ENCODE assay signal across 18 cellular contexts in the genomic region with DNA sequence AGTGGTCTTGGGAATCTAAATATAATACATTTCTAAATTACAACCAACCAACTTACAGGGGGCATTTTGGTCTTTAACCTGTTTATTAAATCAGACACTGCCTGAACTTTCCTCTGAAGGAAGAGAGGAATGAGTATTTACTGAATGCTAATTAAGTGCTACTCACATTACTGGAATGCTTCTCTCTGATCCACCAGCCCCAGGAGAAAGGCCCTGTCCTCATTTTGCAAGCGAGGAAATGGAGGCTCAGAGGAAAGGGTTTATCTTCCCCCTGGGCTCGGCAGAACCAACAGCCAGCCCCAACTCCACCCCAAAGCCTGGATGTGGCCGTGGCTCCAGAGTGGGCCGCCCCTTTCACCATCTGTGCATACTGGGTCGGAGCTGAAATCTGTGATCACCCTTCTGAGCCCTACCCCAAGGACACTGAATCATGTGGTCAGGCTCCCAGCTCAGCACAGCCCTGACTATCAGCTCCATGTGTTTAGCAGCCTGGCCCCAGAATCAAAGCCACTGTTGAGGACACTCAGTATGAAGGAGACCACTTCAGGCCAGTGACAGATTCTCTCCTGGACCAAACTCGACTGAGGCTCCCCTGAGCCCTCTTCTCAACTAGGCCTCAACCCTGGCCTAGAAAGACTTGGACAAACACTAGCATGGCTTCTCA. TPM values are rescaled to one million over a fixed set of nuclear protein-coding genes. Genes with fewer than 3 reads are reported as not detected.
DNase-seq lines count a peak whose midpoint lies in the region; ATAC-seq and TF ChIP-seq lines count a peak whose summit lies in the region.
"Had no signal": no experiment of that assay in that cellular context is flagged by ENCODE, and none has a peak within 500 bp of the region (broad histone marks: within the 10 kb centered on the region; RNA-seq: fewer than 3 reads in every experiment).

No MANE protein-coding gene starts in this region.

- H3K4me3 Mint-ChIP-seq in activated T-helper 17 cell treated with anti-CD3 and anti-CD28 coated beads, Interleukin-2, amount 50 U/mL, for 72 hours = peak overlapping the region; percentile 59
- H3K4me3 Mint-ChIP-seq: activated T-helper 1 cell treated with anti-CD3 and anti-CD28 coated beads, Interleukin-12 subunit alpha, Interleukin-12 subunit beta, Interleukin-2, Interleukin-4 antibody, amounts not matched to agents 30 ng/mL and 10 ng/mL and 1 ng/mL, durations not matched to agents 14 hours and 24 hours and 36 hours had no signal

- no peaks in the 10 kb centered on the region for H3K27me3 Mint-ChIP-seq in activated T-helper 17 cell treated with anti-CD3 and anti-CD28 coated beads, Interleukin-2, amount 50 U/mL, for 72 hours

- no peaks in the 10 kb centered on the region for H3K9me3 ChIP-seq in upper lobe of right lung
- H3K9me3 ChIP-seq: body of pancreas had no signal

- no peaks in the 10 kb centered on the region for H3K36me3 ChIP-seq in upper lobe of right lung

- H3K9me3 Mint-ChIP-seq in activated T-helper 17 cell treated with anti-CD3 and anti-CD28 coated beads, Interleukin-2, amount 50 U/mL, for 72 hours = peaks cover 6% of the 10 kb centered on the region

- H3K4me1 Mint-ChIP-seq in activated T-helper 17 cell treated with anti-CD3 and anti-CD28 coated beads, Interleukin-2, amount 50 U/mL, for 72 hours = peaks cover 22% of the 10 kb centered on the region

- H3K27ac Mint-ChIP-seq in activated T-helper 17 cell treated with anti-CD3 and anti-CD28 coated beads, Interleukin-2, amount 50 U/mL, for 72 hours = peak overlapping the region; percentile 85

- no peak overlapping the region for H3K4me3 ChIP-seq in upper lobe of right lung
- H3K4me3 ChIP-seq: body of pancreas, dorsolateral prefrontal cortex had no signal

- intact Hi-C loops in Right ventricle myocardium superior (cut with DNase I) = no loop called here
- intact Hi-C loops in cardiac septum (cut with DNase I) = no loop called here
- intact Hi-C loops in upper lobe of right lung (cut with DNase I) = no loop called here

- no peak overlapping the region for H3K27ac ChIP-seq in upper lobe of right lung
- H3K27ac ChIP-seq: body of pancreas had no signal

- H3K27me3 ChIP-seq in upper lobe of right lung = no peaks in the 10 kb centered on the region
- H3K27me3 ChIP-seq: body of pancreas, dorsolateral prefrontal cortex had no signal

- peaks cover 3% of the 10 kb centered on the region for H3K4me1 ChIP-seq in upper lobe of right lung
- H3K4me1 ChIP-seq: body of pancreas had no signal

- ATAC-seq in Right ventricle myocardium superior (ENCODE audit: poor library complexity) = peak; percentile 45
- no peak for ATAC-seq in activated T-helper 17 cell treated with anti-CD3 and anti-CD28 coated beads, Interleukin-2, amount 50 U/mL, for 72 hours (replicated peaks)
- ATAC-seq in upper lobe of right lung = peak; percentile 27
- no peak for ATAC-seq in HG03565 (IDR thresholded peaks at IDR 0.05; ENCODE audit: unreplicated experiment)
- no peak for ATAC-seq in GM21381 (IDR thresholded peaks at IDR 0.05; ENCODE audit: unreplicated experiment)
- ATAC-seq: body of pancreas had no signal

- DNase-seq in Right ventricle myocardium superior (no peak), cardiac septum (ENCODE audit: low spot score) (no peak), kidney tubule cell (ENCODE audit: low spot score) (peak; percentile 63), upper lobe of right lung (no peak), DMS153 (lab: John Stamatoyannopoulos, UW) (no peak)
- DNase-seq: activated CD4-positive, CD25-positive, alpha-beta regulatory T cell; body of pancreas; dorsolateral prefrontal cortex; mammary epithelial cell; NCI-H1105; occipital lobe; OCI-M1; stimulated activated CD4-positive, alpha-beta T cell treated with anti-CD3 and anti-CD28 coated beads, Interleukin-12 subunit alpha, Interleukin-12 subunit beta, amount 100 ng/mL, for 4 hours had no signal

- TF ChIP-seq CTCF in upper lobe of right lung (IDR thresholded peaks at IDR 0.05) = no peak

- H3K36me3 Mint-ChIP-seq in activated T-helper 17 cell treated with anti-CD3 and anti-CD28 coated beads, Interleukin-2, amount 50 U/mL, for 72 hours (ENCODE audit: low read depth) = no peaks in the 10 kb centered on the region

RNA-seq across cellular contexts. Expression of a gene that starts 56.7 kb away (rescaled TPM):
- not detected for total RNA-seq in Right ventricle myocardium superior
- 0.05 TPM for total RNA-seq in cardiac septum
- 1 to 10 TPM in 1 of 2 donors, under 1 TPM in 1; 0.82 to 2.2 TPM for total RNA-seq in activated T-helper 17 cell treated with anti-CD3 and anti-CD28 coated beads, Interleukin-2, amount 50 U/mL, for 72 hours
- total RNA-seq in upper lobe of right lung = 0.12 TPM
- total RNA-seq: body of pancreas, NCI-H460 had no signal

Comparison
In these comparisons a context has a peak if more than half of its experiments do, and no peak if none do; other contexts are left out.
1. ATAC-seq: peak in Right ventricle myocardium superior (single experiment) and upper lobe of right lung (single experiment); none in activated T-helper 17 cell treated with anti-CD3 and anti-CD28 coated beads, Interleukin-2, amount 50 U/mL, for 72 hours (single experiment), HG03565 (single experiment) and GM21381 (single experiment).